In the genomic region with DNA sequence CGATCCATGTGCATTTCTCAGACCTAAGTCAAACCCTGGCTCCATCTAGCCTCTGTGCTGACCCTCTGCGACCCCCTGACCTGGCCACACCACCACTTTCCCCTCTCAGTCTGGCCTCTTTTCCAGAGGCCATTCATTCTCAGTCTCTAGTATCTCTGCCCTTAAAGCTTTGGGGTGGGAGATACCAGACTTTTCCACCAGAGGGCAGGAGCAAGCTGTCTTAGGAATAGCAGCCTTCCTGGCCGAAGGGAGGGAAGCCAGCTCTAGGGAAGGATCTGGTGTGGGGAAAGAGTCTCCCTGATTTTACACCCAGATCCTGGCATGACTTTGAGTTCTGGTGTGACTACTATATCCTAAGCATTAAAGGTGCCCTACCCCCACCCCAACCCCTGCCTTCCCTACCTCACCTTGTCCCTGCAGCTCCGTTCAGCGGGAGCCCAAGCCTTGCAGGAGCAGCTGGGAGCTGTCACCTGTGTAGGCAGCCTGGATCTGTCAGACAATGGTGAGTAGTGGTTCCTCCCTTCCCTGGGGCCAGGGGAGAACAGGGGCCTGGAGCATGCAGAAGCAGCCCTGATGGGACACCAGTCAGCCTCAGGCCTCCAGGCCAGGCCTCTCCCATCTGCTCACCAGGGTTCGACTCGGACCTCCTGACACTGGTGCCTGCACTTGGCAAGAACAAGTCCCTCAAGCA, we compare ENCODE assay signal across 8 cellular contexts. TPM values are rescaled to one million over a fixed set of nuclear protein-coding genes. Genes with fewer than 3 reads are reported as not detected.
A peak's percentile ranks its signal among the peaks of the same experiment; 100 is the strongest.
DNase-seq lines count a peak whose midpoint lies in the region; ATAC-seq and TF ChIP-seq lines count a peak whose summit lies in the region.

No MANE protein-coding gene starts in this region.

- H3K4me1 Mint-ChIP-seq in activated T-helper 2 cell treated with anti-CD3 and anti-CD28 coated beads, Interferon-gamma antibody, Interleukin-2, Interleukin-4, amounts not matched to agents 10 μg/mL and 5 μg/mL and 100 μg/mL, durations not matched to agents 14 hours and 24 hours and 36 hours (ENCODE audit: low read depth), result peaks cover 3% of the 10 kb centered on the region

- no peaks in the 10 kb centered on the region for H3K36me3 ChIP-seq in parathyroid adenoma (ENCODE audit: control insufficient read depth, insufficient read depth, low read length)

- H3K4me3 Mint-ChIP-seq in activated T-helper 2 cell treated with anti-CD3 and anti-CD28 coated beads, Interferon-gamma antibody, Interleukin-2, Interleukin-4, amounts not matched to agents 10 μg/mL and 5 μg/mL and 100 μg/mL, durations not matched to agents 14 hours and 24 hours and 36 hours (ENCODE audit: low read depth), result no peak overlapping the region

- no peaks in the 10 kb centered on the region for H3K9me3 Mint-ChIP-seq in activated T-helper 2 cell treated with anti-CD3 and anti-CD28 coated beads, Interferon-gamma antibody, Interleukin-2, Interleukin-4, amounts not matched to agents 10 μg/mL and 5 μg/mL and 100 μg/mL, durations not matched to agents 14 hours and 24 hours and 36 hours

- H3K79me2 ChIP-seq in parathyroid adenoma, result no peaks in the 10 kb centered on the region

- ATAC-seq in HG02981 (IDR thresholded peaks at IDR 0.05; ENCODE audit: unreplicated experiment), result peak; percentile 57

- DNase-seq in stimulated activated naive CD4-positive, alpha-beta T cell (lab: John Stamatoyannopoulos, UW), result peak in 5 of 6 experiments; percentile 8 to 71 (median 45)
- no peak for DNase-seq in stimulated activated naive CD4-positive, alpha-beta T cell treated with Interleukin-2 at 50 U/mL for 16 hours (lab: John Stamatoyannopoulos, UW)
- peak; percentile 60 for DNase-seq in NCI-H748 (lab: John Stamatoyannopoulos, UW; ENCODE audit: unreplicated experiment)
- peak; percentile 38 for DNase-seq in activated T-helper 2 cell treated with anti-CD3 and anti-CD28 coated beads, Interferon-gamma antibody, Interleukin-2, Interleukin-4, amounts not matched to agents 10 μg/mL and 5 μg/mL and 100 μg/mL, durations not matched to agents 14 hours and 24 hours and 36 hours (ENCODE audit: low spot score)
- DNase-seq in glomerular endothelial cell (ENCODE audit: extremely low read depth, low read depth, low spot score), result peak; percentile 25
- DNase-seq in activated CD4-positive, alpha-beta T cell treated with anti-CD3 and anti-CD28 coated beads, Interleukin-2, amount 50 U/mL, for 1 hour, result no peak

- no peaks in the 10 kb centered on the region for H3K9me3 ChIP-seq in parathyroid adenoma (ENCODE audit: control insufficient read depth, low read length)

- H3K4me3 ChIP-seq in parathyroid adenoma (ENCODE audit: low read depth, low read length), result no peak overlapping the region

- no peak overlapping the region for H3K27ac ChIP-seq in parathyroid adenoma

- peak; percentile 82 for TF ChIP-seq CTCF in parathyroid adenoma (IDR thresholded peaks at IDR 0.05)

- H3K4me2 ChIP-seq in parathyroid adenoma (ENCODE audit: low read length), result no peak overlapping the region

- intact Hi-C loops in activated T-helper 2 cell treated with anti-CD3 and anti-CD28 coated beads, Interferon-gamma antibody, Interleukin-2, Interleukin-4, amounts not matched to agents 10 μg/mL and 5 μg/mL and 100 μg/mL, durations not matched to agents 14 hours and 24 hours and 36 hours (cut with micrococcal nuclease), result loop anchor here (1.0 to 5.0 kb wide), 3 partner anchors 32 to 104 kb away; a partner anchor contains a TSS

- H3K27me3 Mint-ChIP-seq in activated T-helper 2 cell treated with anti-CD3 and anti-CD28 coated beads, Interferon-gamma antibody, Interleukin-2, Interleukin-4, amounts not matched to agents 10 μg/mL and 5 μg/mL and 100 μg/mL, durations not matched to agents 14 hours and 24 hours and 36 hours (ENCODE audit: low read depth), result peaks cover 3% of the 10 kb centered on the region

- H3K36me3 Mint-ChIP-seq in activated T-helper 2 cell treated with anti-CD3 and anti-CD28 coated beads, Interferon-gamma antibody, Interleukin-2, Interleukin-4, amounts not matched to agents 10 μg/mL and 5 μg/mL and 100 μg/mL, durations not matched to agents 14 hours and 24 hours and 36 hours (ENCODE audit: low read depth), result no peaks in the 10 kb centered on the region

- no peak overlapping the region for H3K27ac Mint-ChIP-seq in activated T-helper 2 cell treated with anti-CD3 and anti-CD28 coated beads, Interferon-gamma antibody, Interleukin-2, Interleukin-4, amounts not matched to agents 10 μg/mL and 5 μg/mL and 100 μg/mL, durations not matched to agents 14 hours and 24 hours and 36 hours

- no peak overlapping the region for H2AFZ ChIP-seq in parathyroid adenoma

- no peak overlapping the region for H3K9ac ChIP-seq in parathyroid adenoma

- H3K27me3 ChIP-seq in parathyroid adenoma (ENCODE audit: control insufficient read depth, insufficient read depth, low read length), result no peaks in the 10 kb centered on the region

- H3K4me1 ChIP-seq in parathyroid adenoma, result peaks cover 3% of the 10 kb centered on the region

RNA-seq across cellular contexts. Expression of a gene that starts 6.6 kb away (rescaled TPM):
- total RNA-seq in activated T-helper 2 cell treated with anti-CD3 and anti-CD28 coated beads, Interferon-gamma antibody, Interleukin-2, Interleukin-4, amounts not matched to agents 10 μg/mL and 5 μg/mL and 100 μg/mL, durations not matched to agents 14 hours and 24 hours and 36 hours, result 1.3 and 1.7 TPM in 2 replicates
- total RNA-seq in glomerular endothelial cell, result 0.06 and 0.19 TPM in 2 replicates

RNA-seq across cellular contexts. Expression of a gene that starts 13.0 kb away (rescaled TPM):
- not detected in 2 replicates for total RNA-seq in activated T-helper 2 cell treated with anti-CD3 and anti-CD28 coated beads, Interferon-gamma antibody, Interleukin-2, Interleukin-4, amounts not matched to agents 10 μg/mL and 5 μg/mL and 100 μg/mL, durations not matched to agents 14 hours and 24 hours and 36 hours
- not detected in 2 replicates for total RNA-seq in glomerular endothelial cell

RNA-seq across cellular contexts. Expression of a gene that starts 35.7 kb away (rescaled TPM):
- 62.7 and 62.8 TPM in 2 replicates for total RNA-seq in activated T-helper 2 cell treated with anti-CD3 and anti-CD28 coated beads, Interferon-gamma antibody, Interleukin-2, Interleukin-4, amounts not matched to agents 10 μg/mL and 5 μg/mL and 100 μg/mL, durations not matched to agents 14 hours and 24 hours and 36 hours
- 6.4 and 11.4 TPM in 2 replicates for total RNA-seq in glomerular endothelial cell

RNA-seq across cellular contexts. Expression of a gene that starts 56.2 kb away (rescaled TPM):
- total RNA-seq in activated T-helper 2 cell treated with anti-CD3 and anti-CD28 coated beads, Interferon-gamma antibody, Interleukin-2, Interleukin-4, amounts not matched to agents 10 μg/mL and 5 μg/mL and 100 μg/mL, durations not matched to agents 14 hours and 24 hours and 36 hours, result 67.2 and 77.3 TPM in 2 replicates
- total RNA-seq in glomerular endothelial cell, result 36.4 and 57.0 TPM in 2 replicates

RNA-seq across cellular contexts. Expression of a gene that starts 56.3 kb away (rescaled TPM):
- total RNA-seq in activated T-helper 2 cell treated with anti-CD3 and anti-CD28 coated beads, Interferon-gamma antibody, Interleukin-2, Interleukin-4, amounts not matched to agents 10 μg/mL and 5 μg/mL and 100 μg/mL, durations not matched to agents 14 hours and 24 hours and 36 hours, result 1.6 and 1.8 TPM in 2 replicates
- 0.70 and 4.9 TPM in 2 replicates for total RNA-seq in glomerular endothelial cell

Comparison
In these comparisons a context has a peak if more than half of its experiments do, and no peak if none do; other contexts are left out.
1. DNase-seq: peak in stimulated activated naive CD4-positive, alpha-beta T cell (5 of 6), NCI-H748 (single experiment), activated T-helper 2 cell treated with anti-CD3 and anti-CD28 coated beads, Interferon-gamma antibody, Interleukin-2, Interleukin-4, amounts not matched to agents 10 μg/mL and 5 μg/mL and 100 μg/mL, durations not matched to agents 14 hours and 24 hours and 36 hours (single experiment) and glomerular endothelial cell (single experiment); none in stimulated activated naive CD4-positive, alpha-beta T cell treated with Interleukin-2 at 50 U/mL for 16 hours (single experiment) and activated CD4-positive, alpha-beta T cell treated with anti-CD3 and anti-CD28 coated beads, Interleukin-2, amount 50 U/mL, for 1 hour (single experiment).